17 cellular contexts compared by ENCODE assay signal in genomic region chr5:147044868-147045267, GRCh38.
"Had no signal": no experiment of that assay in that cellular context is flagged by ENCODE, and none has a peak within 500 bp of the region (broad histone marks: within the 10 kb centered on the region; RNA-seq: fewer than 3 reads in every experiment).

No MANE protein-coding gene starts in this region.

- H3K36me3 ChIP-seq: gastrocnemius medialis, lower lobe of right lung, neutrophil, pancreas, spleen, transverse colon, upper lobe of right lung, uterus had no signal

- H3K27me3 ChIP-seq: gastrocnemius medialis, neutrophil, pancreas, spleen, transverse colon, upper lobe of right lung, uterus had no signal

- H3K27ac ChIP-seq: epithelial cell of prostate, gastrocnemius medialis, lower lobe of right lung, neutrophil, pancreas, spleen, transverse colon, upper lobe of right lung, uterus had no signal

- H3K4me1 ChIP-seq: gastrocnemius medialis, lower lobe of right lung, pancreas, spleen, transverse colon, upper lobe of right lung, uterus had no signal

- H3K9me3 ChIP-seq: gastrocnemius medialis, lower lobe of right lung, neutrophil, pancreas, spleen, transverse colon, upper lobe of right lung, uterus had no signal

- H3K4me3 ChIP-seq: gastrocnemius medialis, lower lobe of right lung, pancreas, spleen, transverse colon, upper lobe of right lung, uterus had no signal

- DNase-seq: cortex of kidney; effector CD4-positive, alpha-beta T cell; foreskin fibroblast; gastrocnemius medialis; head of caudate nucleus; left ventricle myocardium superior; lower lobe of right lung; natural killer cell; pancreas; spleen; stimulated activated CD4-positive, alpha-beta T cell treated with anti-CD3 and anti-CD28 coated beads, Interleukin-4, amount 100 ng/mL, for 4 hours; stimulated activated naive CD8-positive, alpha-beta T cell treated with anti-CD3 and anti-CD28 coated beads, Interleukin-15, Interleukin-2, amounts not matched to agents 100 U/mL and 50 U/mL, for 24 hours; transverse colon; upper lobe of right lung; uterus had no signal
